8 cellular contexts compared by ENCODE assay signal in genomic region chr3:33787328-33788009, GRCh38. TPM values are rescaled to one million over a fixed set of nuclear protein-coding genes. Genes with fewer than 3 reads are reported as not detected.
A peak's percentile ranks its signal among the peaks of the same experiment; 100 is the strongest.
DNase-seq lines count a peak whose midpoint lies in the region; ATAC-seq, FAIRE-seq and TF ChIP-seq lines count a peak whose summit lies in the region.

No MANE protein-coding gene starts in this region.

- peak overlapping the region; percentile 44 to 59 for H3K4me3 ChIP-seq in Panc1 (ENCODE audit: low read depth in 2 of 2, low read length in 2 of 2)

- H3K27ac Mint-ChIP-seq in activated T-helper 1 cell treated with anti-CD3 and anti-CD28 coated beads, Interleukin-12 subunit alpha, Interleukin-12 subunit beta, Interleukin-2, Interleukin-4 antibody, amounts not matched to agents 30 ng/mL and 10 ng/mL and 1 ng/mL, durations not matched to agents 14 hours and 24 hours and 36 hours, result no peak overlapping the region
- no peak overlapping the region for H3K27ac Mint-ChIP-seq in nephron progenitor cell

- no peak overlapping the region for H3K4me3 Mint-ChIP-seq in activated T-helper 1 cell treated with anti-CD3 and anti-CD28 coated beads, Interleukin-12 subunit alpha, Interleukin-12 subunit beta, Interleukin-2, Interleukin-4 antibody, amounts not matched to agents 30 ng/mL and 10 ng/mL and 1 ng/mL, durations not matched to agents 14 hours and 24 hours and 36 hours
- peak overlapping the region; percentile 79 for H3K4me3 Mint-ChIP-seq in nephron progenitor cell

- ATAC-seq in GM21367 (IDR thresholded peaks at IDR 0.05; ENCODE audit: unreplicated experiment), result peak; percentile 66
- ATAC-seq in Panc1, result peak; percentile 96

- H3K36me3 ChIP-seq in Panc1 (ENCODE audit: control insufficient read depth, insufficient read depth, low read length), result no peaks in the 10 kb centered on the region

- no peaks in the 10 kb centered on the region for H3K36me3 Mint-ChIP-seq in activated T-helper 1 cell treated with anti-CD3 and anti-CD28 coated beads, Interleukin-12 subunit alpha, Interleukin-12 subunit beta, Interleukin-2, Interleukin-4 antibody, amounts not matched to agents 30 ng/mL and 10 ng/mL and 1 ng/mL, durations not matched to agents 14 hours and 24 hours and 36 hours (ENCODE audit: low read depth)
- no peaks in the 10 kb centered on the region for H3K36me3 Mint-ChIP-seq in nephron progenitor cell (ENCODE audit: low read depth)

- BruUV-seq in Panc1 (replicated peaks; lab: Mats Ljungman, UMichigan), result no TSS peak

- peaks cover 3% of the 10 kb centered on the region; the same call in 1 of the 2 replicates for H3K4me1 ChIP-seq in Panc1 (ENCODE audit: control insufficient read depth, insufficient read depth, low read length)

- H3K27me3 Mint-ChIP-seq in activated T-helper 1 cell treated with anti-CD3 and anti-CD28 coated beads, Interleukin-12 subunit alpha, Interleukin-12 subunit beta, Interleukin-2, Interleukin-4 antibody, amounts not matched to agents 30 ng/mL and 10 ng/mL and 1 ng/mL, durations not matched to agents 14 hours and 24 hours and 36 hours (ENCODE audit: insufficient read depth), result peaks cover 18% of the 10 kb centered on the region
- no peaks in the 10 kb centered on the region for H3K27me3 Mint-ChIP-seq in nephron progenitor cell (ENCODE audit: low read depth, poor library complexity)

- TF ChIP-seq CTCF in D721Med (IDR thresholded peaks at IDR 0.05; ENCODE audit: insufficient read depth, missing control alignments), result peak; percentile 92
- TF ChIP-seq CTCF in Panc1 (IDR thresholded peaks at IDR 0.05), result peak; percentile 84
- peak; percentile 78 for TF ChIP-seq CTCF in nephron progenitor cell (IDR thresholded peaks at IDR 0.05)

- H3K27ac ChIP-seq in Panc1 (ENCODE audit: low read length), result no peak overlapping the region

- DNase-seq in D721Med (ENCODE audit: insufficient read length, low spot score) (peak; percentile 21), HUDEP-2 (lab: John Stamatoyannopoulos, UW; ENCODE audit: unreplicated experiment in 76 of 76) (peak in 55 of 76 experiments; percentile 4 to 66 (median 26)), Panc1 (ENCODE audit: low read depth, low spot score) (peak; percentile 39), fibroblast of peridontal ligament (ENCODE audit: extremely low read depth) (peak; percentile 76), nephron progenitor cell (peak; percentile 58), superior temporal gyrus (ENCODE audit: extremely low spot score) (peak; percentile 71)
- DNase-seq in activated T-helper 1 cell treated with anti-CD3 and anti-CD28 coated beads, Interleukin-12 subunit alpha, Interleukin-12 subunit beta, Interleukin-2, Interleukin-4 antibody, amounts not matched to agents 30 ng/mL and 10 ng/mL and 1 ng/mL, durations not matched to agents 14 hours and 24 hours and 36 hours (ENCODE audit: low spot score), result peak; percentile 38

- peaks cover 18% of the 10 kb centered on the region for H3K4me1 Mint-ChIP-seq in activated T-helper 1 cell treated with anti-CD3 and anti-CD28 coated beads, Interleukin-12 subunit alpha, Interleukin-12 subunit beta, Interleukin-2, Interleukin-4 antibody, amounts not matched to agents 30 ng/mL and 10 ng/mL and 1 ng/mL, durations not matched to agents 14 hours and 24 hours and 36 hours (ENCODE audit: low read depth)
- peaks cover 5% of the 10 kb centered on the region for H3K4me1 Mint-ChIP-seq in nephron progenitor cell

- intact Hi-C loops in Panc1 (cut with micrococcal nuclease; ENCODE audit: unreplicated experiment), result loop anchor here (1.0 kb wide), 1 partner anchor 151 kb away; no protein-coding TSS in a partner anchor
- intact Hi-C loops in activated T-helper 1 cell treated with anti-CD3 and anti-CD28 coated beads, Interleukin-12 subunit alpha, Interleukin-12 subunit beta, Interleukin-2, Interleukin-4 antibody, amounts not matched to agents 30 ng/mL and 10 ng/mL and 1 ng/mL, durations not matched to agents 14 hours and 24 hours and 36 hours (cut with micrococcal nuclease), result loop anchor here (1.0 to 2.0 kb wide), 4 partner anchors 69 to 656 kb away; partner anchors contain the start of gene CLASP2

- CTCF ChIA-PET in Panc1 (lab: Charles Lee), result interaction anchor here (0.6 to 1.4 kb wide), 6 partner anchors 11 to 212 kb away, joined by 3 to 11 read pairs (median 4); no protein-coding TSS in a partner anchor

- H3K9me3 Mint-ChIP-seq in activated T-helper 1 cell treated with anti-CD3 and anti-CD28 coated beads, Interleukin-12 subunit alpha, Interleukin-12 subunit beta, Interleukin-2, Interleukin-4 antibody, amounts not matched to agents 30 ng/mL and 10 ng/mL and 1 ng/mL, durations not matched to agents 14 hours and 24 hours and 36 hours, result no peaks in the 10 kb centered on the region
- H3K9me3 Mint-ChIP-seq in nephron progenitor cell, result peaks cover 4% of the 10 kb centered on the region

- FAIRE-seq in D721Med (lab: Jason Lieb, UNC), result peak; percentile 64

- no peaks in the 10 kb centered on the region for H3K9me3 ChIP-seq in Panc1 (ENCODE audit: control insufficient read depth, insufficient read depth, low read depth, low read length)

- no peaks in the 10 kb centered on the region for H3K27me3 ChIP-seq in Panc1 (ENCODE audit: control insufficient read depth, insufficient read depth, low read length)

- in situ Hi-C loops in Panc1 (cut with HindIII; ENCODE audit: low pct_unique_long_range_greater_than_20kb, low sequenced_read_pairs), result no loop called here

- POLR2A ChIA-PET in Panc1 (lab: Charles Lee), result interaction anchor here (0.5 kb wide), 1 partner anchor 545 kb away, joined by 5 read pairs; no protein-coding TSS in a partner anchor

RNA-seq across cellular contexts. Expression of gene PDCD6IP, which starts 11.0 kb away (rescaled TPM):
- 205 TPM for total RNA-seq in Panc1 (2021; ENCODE audit: unreplicated experiment)
- 156 TPM for polyA plus RNA-seq in Panc1 (2012; ENCODE audit: insufficient read length)
- 171 and 179 TPM in 2 replicates for total RNA-seq in activated T-helper 1 cell treated with anti-CD3 and anti-CD28 coated beads, Interleukin-12 subunit alpha, Interleukin-12 subunit beta, Interleukin-2, Interleukin-4 antibody, amounts not matched to agents 30 ng/mL and 10 ng/mL and 1 ng/mL, durations not matched to agents 14 hours and 24 hours and 36 hours

Comparison
In these comparisons a context has a peak if more than half of its experiments do, and no peak if none do; other contexts are left out.
1. DNase-seq: peak in every context shown above with its lines; median percentile 76 in fibroblast of peridontal ligament; 71 in superior temporal gyrus; 58 in nephron progenitor cell; 39 in Panc1; 38 in activated T-helper 1 cell treated with anti-CD3 and anti-CD28 coated beads, Interleukin-12 subunit alpha, Interleukin-12 subunit beta, Interleukin-2, Interleukin-4 antibody, amounts not matched to agents 30 ng/mL and 10 ng/mL and 1 ng/mL, durations not matched to agents 14 hours and 24 hours and 36 hours; 26 in HUDEP-2; 21 in D721Med.